ENCODE assay signal across 11 cellular contexts in the genomic region with DNA sequence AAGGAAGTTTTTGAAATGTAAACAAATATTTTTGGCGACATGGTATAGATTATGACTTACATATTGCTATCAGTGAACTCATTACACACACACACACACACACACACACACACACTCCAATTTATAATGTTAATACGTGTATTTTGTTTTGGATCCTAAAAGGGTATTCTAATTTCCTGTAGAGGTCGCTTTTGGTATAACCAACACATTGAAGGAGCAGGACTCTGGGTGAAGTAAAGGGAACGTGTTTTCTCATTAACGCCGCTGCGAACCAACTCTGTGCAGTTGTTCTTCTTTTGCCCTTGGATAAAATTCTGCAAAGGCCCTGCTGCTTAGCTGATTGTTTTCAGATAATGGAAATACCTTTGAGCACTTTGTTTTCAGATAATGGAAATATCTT.
DNase-seq lines count a peak whose midpoint lies in the region; ATAC-seq, FAIRE-seq and TF ChIP-seq lines count a peak whose summit lies in the region.
"Had no signal": no experiment of that assay in that cellular context is flagged by ENCODE, and none has a peak within 500 bp of the region (broad histone marks: within the 10 kb centered on the region; RNA-seq: fewer than 3 reads in every experiment).

No MANE protein-coding gene starts in this region.

- no peak overlapping the region for H3K4me3 ChIP-seq in bronchial epithelial cell (ENCODE audit: low read depth, low read length)
- H3K4me3 ChIP-seq: upper lobe of left lung had no signal

- no peaks in the 10 kb centered on the region for H3K36me3 ChIP-seq in bronchial epithelial cell (ENCODE audit: control insufficient read depth, insufficient read depth, low read length)
- H3K36me3 ChIP-seq: upper lobe of left lung had no signal

- FAIRE-seq in bronchial epithelial cell (lab: Jason Lieb, UNC), result no peak

- ATAC-seq in GM18867 (IDR thresholded peaks at IDR 0.05; ENCODE audit: unreplicated experiment) (peak; percentile 87), HG03460 (IDR thresholded peaks at IDR 0.05; ENCODE audit: unreplicated experiment) (peak; percentile 52), HG02840 (IDR thresholded peaks at IDR 0.05; ENCODE audit: low FRiP score, unreplicated experiment) (no peak), HG02798 (IDR thresholded peaks at IDR 0.05; ENCODE audit: poor library complexity, unreplicated experiment) (no peak)
- ATAC-seq: Right ventricle myocardium inferior had no signal

- DNase-seq in bronchial epithelial cell (ENCODE audit: low read depth) (peak; percentile 38), NCI-H187 (lab: John Stamatoyannopoulos, UW) (no peak), NCI-H1694 treated with DMSO at 0.1 percent for 48 hours (lab: John Stamatoyannopoulos, UW) (no peak)
- DNase-seq: stimulated activated CD4-positive, alpha-beta T cell treated with anti-CD3 and anti-CD28 coated beads, Interleukin-2, amount 100 ng/mL, for 48 hours; upper lobe of left lung had no signal

- H3K27me3 ChIP-seq in bronchial epithelial cell (ENCODE audit: control insufficient read depth, insufficient read depth, low read length), result no peaks in the 10 kb centered on the region
- H3K27me3 ChIP-seq: upper lobe of left lung had no signal

- no peak overlapping the region for H3K27ac ChIP-seq in 22Rv1
- H3K27ac ChIP-seq: upper lobe of left lung had no signal

- TF ChIP-seq CTCF in 22Rv1 (IDR thresholded peaks at IDR 0.05) (peak; percentile 40), bronchial epithelial cell (IDR thresholded peaks at IDR 0.05; ENCODE audit: insufficient read depth, low read length, severe bottlenecking) (peak; percentile 28)

Comparison
In these comparisons a context has a peak if more than half of its experiments do, and no peak if none do; other contexts are left out.
1. ATAC-seq: peak in GM18867 (single experiment) and HG03460 (single experiment); none in HG02840 (single experiment) and HG02798 (single experiment).